In genomic region chr4:76301068-76301774, GRCh38 we compare ENCODE assay signal across 8 cellular contexts. TPM values are rescaled to one million over a fixed set of nuclear protein-coding genes. Genes with fewer than 3 reads are reported as not detected.
DNase-seq lines count a peak whose midpoint lies in the region; ATAC-seq and TF ChIP-seq lines count a peak whose summit lies in the region.

No MANE protein-coding gene starts in this region.

- 77 to 86% (median 83%) methylated on average over 4 of the region's 4 CpGs for WGBS in stomach, 5 donors

- TF ChIP-seq CTCF in RWPE1 (conservative IDR thresholded peaks at IDR 0.05; ENCODE audit: low read depth) (no peak), epithelial cell of proximal tubule (conservative IDR thresholded peaks at IDR 0.05; ENCODE audit: low read depth, low read length) (no peak), gastrocnemius medialis (IDR thresholded peaks at IDR 0.05 in 4 of 5, conservative IDR thresholded peaks at IDR 0.05 in 1 of 5) (no peak), stomach (IDR thresholded peaks at IDR 0.05) (no peak)

- intact Hi-C loops in gastrocnemius medialis (cut with DNase I; ENCODE audit: low total_unique reads): loop anchor here (1.0 to 10.0 kb wide), 4 partner anchors 50 to 556 kb away; partner anchors contain the start of gene FAM47E
- intact Hi-C loops in stomach (cut with DNase I; ENCODE audit: low total_unique reads): loop anchor here (10.0 kb wide), 1 partner anchor 126 kb away; no protein-coding TSS in a partner anchor

- TF ChIP-seq POLR2A in gastrocnemius medialis (IDR thresholded peaks at IDR 0.05): peak in 1 of 2 donors; percentile 34
- no peak for TF ChIP-seq POLR2A in stomach (IDR thresholded peaks at IDR 0.05)

- peaks cover 39 to 49% of the 10 kb centered on the region in 2 donors for H3K4me1 ChIP-seq in gastrocnemius medialis
- H3K4me1 ChIP-seq in stomach: peaks cover 8 to 42% (median 13%) of the 10 kb centered on the region in 4 donors

- H3K27ac ChIP-seq in RWPE1 (no peak overlapping the region), gastrocnemius medialis (peak overlapping the region; percentile 84 to 97 (median 92)), stomach (peak overlapping the region in 2 of 5 donors; percentile 65 to 75)

- H3K9me3 ChIP-seq in gastrocnemius medialis (no peaks in the 10 kb centered on the region), stomach (peaks cover 0 to 18% (median 5%) of the 10 kb centered on the region in 4 donors)

- in situ Hi-C loops in gastrocnemius medialis (cut with MboI; ENCODE audit: low sequenced_read_pairs in 4 of 4): loop anchor here in 3 of 4 donors (25.0 kb wide), 1 partner anchor 114 kb away; no protein-coding TSS in a partner anchor

- peak; percentile 66 for DNase-seq in GF-D8 (lab: John Stamatoyannopoulos, UW)
- peak; percentile 64 for DNase-seq in RWPE1 (ENCODE audit: low spot score)
- peak; percentile 76 for DNase-seq in epithelial cell of proximal tubule (ENCODE audit: low read depth)
- DNase-seq in gastrocnemius medialis: peak; percentile 77 to 88
- no peak for DNase-seq in dermis blood vessel endothelial cell
- no peak for DNase-seq in stomach

- CTCF ChIA-PET in RWPE1 (lab: Yijun Ruan, JAX): interaction anchor here (0.6 to 0.7 kb wide), 2 partner anchors 122 to 203 kb away, joined by 3 to 5 read pairs; no protein-coding TSS in a partner anchor

- POLR2A ChIA-PET in RWPE1 (lab: Yijun Ruan, JAX; ENCODE audit: low non-redundant PET): no interaction called here

- no peak for TF ChIP-seq EP300 in stomach (IDR thresholded peaks at IDR 0.05)

- no peaks in the 10 kb centered on the region for H3K27me3 ChIP-seq in gastrocnemius medialis
- no peaks in the 10 kb centered on the region for H3K27me3 ChIP-seq in stomach

- H3K36me3 ChIP-seq in gastrocnemius medialis (no peaks in the 10 kb centered on the region), stomach (no peaks in the 10 kb centered on the region)

- H3K4me3 ChIP-seq in epithelial cell of proximal tubule (ENCODE audit: low read depth, low read length) (no peak overlapping the region), gastrocnemius medialis (no peak overlapping the region), stomach (no peak overlapping the region)

- ATAC-seq in GM19463 (IDR thresholded peaks at IDR 0.05; ENCODE audit: unreplicated experiment): peak; percentile 98
- ATAC-seq in HG03442 (IDR thresholded peaks at IDR 0.05; ENCODE audit: unreplicated experiment): peak; percentile 99
- peak; percentile 92 to 95 for ATAC-seq in gastrocnemius medialis

RNA-seq across cellular contexts. Expression of gene STBD1, which starts 5.3 kb away (rescaled TPM):
- 4.5 and 7.8 TPM in 2 replicates for total RNA-seq in epithelial cell of proximal tubule
- total RNA-seq in gastrocnemius medialis: 10 to 100 TPM; 17.9 to 57.5 (median 41.5) TPM
- 1.0 and 1.3 TPM in 2 replicates for total RNA-seq in dermis blood vessel endothelial cell
- 10 to 100 TPM in 1 of 5 donors, 1 to 10 TPM in 2, under 1 TPM in 1, not detected in 1; 0.89 to 29.3 (median 7.3) TPM for total RNA-seq in stomach
- polyA plus RNA-seq in stomach: 1 to 10 TPM; 2.5 to 4.1 (median 3.4) TPM

RNA-seq across cellular contexts. Expression of gene FAM47E, which starts 49.7 kb away (rescaled TPM):
- total RNA-seq in epithelial cell of proximal tubule: 0.07 and 3.5 TPM in 2 replicates
- total RNA-seq in gastrocnemius medialis: 1 to 10 TPM in 3 of 4 donors, under 1 TPM in 1; 0.56 to 6.8 (median 3.8) TPM
- 0.14 and 0.17 TPM in 2 replicates for total RNA-seq in dermis blood vessel endothelial cell
- 1 to 10 TPM in 3 of 5 donors, under 1 TPM in 1, not detected in 1; under 0.01 to 9.5 (median 5.6) TPM for total RNA-seq in stomach
- 10 to 100 TPM in 1 of 3 donors, 1 to 10 TPM in 2; 6.2 to 10.8 (median 6.5) TPM for polyA plus RNA-seq in stomach

Comparison
In these comparisons a context has a peak if more than half of its experiments do, and no peak if none do; other contexts are left out.
1. DNase-seq: peak in GF-D8 (single experiment), RWPE1 (single experiment), epithelial cell of proximal tubule (single experiment) and gastrocnemius medialis (2 of 2); none in dermis blood vessel endothelial cell (single experiment) and stomach (single experiment).
2. Peak in every context shown above with its lines, with median percentiles within 50 percentile points of each other: ATAC-seq.